ENCODE assay signal across 9 cellular contexts in genomic region chr20:62088258-62089127, GRCh38. TPM values are rescaled to one million over a fixed set of nuclear protein-coding genes. Genes with fewer than 3 reads are reported as not detected.
DNase-seq lines count a peak whose midpoint lies in the region; ATAC-seq, FAIRE-seq and TF ChIP-seq lines count a peak whose summit lies in the region.
"Had no signal": no experiment of that assay in that cellular context is flagged by ENCODE, and none has a peak within 500 bp of the region (broad histone marks: within the 10 kb centered on the region; RNA-seq: fewer than 3 reads in every experiment).

No MANE protein-coding gene starts in this region.

- H3K4me1 ChIP-seq in A549, result peaks cover 22% of the 10 kb centered on the region

- no peak for TF ChIP-seq CTCF in A549 (IDR thresholded peaks at IDR 0.05)
- no peak for TF ChIP-seq CTCF in GM20000 (IDR thresholded peaks at IDR 0.05; ENCODE audit: extremely low read depth, missing control alignments)

- TF ChIP-seq POLR2A in A549 (IDR thresholded peaks at IDR 0.05; ENCODE audit: low read length) (no peak), H54 (IDR thresholded peaks at IDR 0.05; ENCODE audit: low read depth, low read length) (no peak)

- peaks cover 35% of the 10 kb centered on the region; the same call in 2 of the 3 replicates for H3K9me3 ChIP-seq in A549

- TF ChIP-seq EP300 in A549 (IDR thresholded peaks at IDR 0.05), result 0 out of 5 replicates have a peak, but pooled peaks of 1 of the 2 experiments have one; percentile 17

- no peak overlapping the region for H3K4me3 ChIP-seq in A549

- DNase-seq in A549 (ENCODE audit: low read depth in 1 of 2, low spot score in 1 of 2) (peak; percentile 92 to 94), H54 (ENCODE audit: insufficient read length, low spot score) (peak; percentile 62), SW480 (ENCODE audit: low spot score) (peak; percentile 99), foreskin melanocyte (peak; percentile 57), anterior cingulate cortex (lab: John Stamatoyannopoulos, UW) (no peak), GM20000 (ENCODE audit: low spot score) (no peak), NCI-H1694 (lab: John Stamatoyannopoulos, UW) (no peak), amygdala (lab: John Stamatoyannopoulos, UW) (no peak)
- DNase-seq: Kasumi-1 had no signal

- ATAC-seq in A549, result peak; percentile 94 to 97

- no peak for FAIRE-seq in A549 (lab: Jason Lieb, UNC)
- FAIRE-seq in H54 (lab: Jason Lieb, UNC), result no peak

- POLR2A ChIA-PET in A549 (lab: Yijun Ruan, JAX), result no interaction called here

- CTCF ChIA-PET in A549 (lab: Yijun Ruan, JAX), result interaction anchor here (0.6 to 1.2 kb wide), 4 partner anchors 16 to 30 kb away, joined by 3 to 4 read pairs (median 4); no protein-coding TSS in a partner anchor

- 5% methylated on average over 15 of the region's 15 CpGs for WGBS in A549 (ENCODE audit: missing lambda C conversion rate)

- peak overlapping the region in 1 of 2 experiments; percentile 15; a peak in 1 of 6 replicates for H3K27ac ChIP-seq in A549

- TF ChIP-seq RAD21 in A549 (conservative IDR thresholded peaks at IDR 0.05 in 1 of 2, IDR thresholded peaks at IDR 0.05 in 1 of 2), result no peak

- H3K4me2 ChIP-seq in A549, result peak overlapping the region; percentile 54

TF ChIP-seq in A549, 52 proteins besides CTCF, POLR2A, EP300 and RAD21:
- peak; percentile 58 for TF ChIP-seq MAX (IDR thresholded peaks at IDR 0.05)
- peak; percentile 86 for TF ChIP-seq JUNB (IDR thresholded peaks at IDR 0.05)
- TF ChIP-seq CHD2 (IDR thresholded peaks at IDR 0.05; ENCODE audit: low read length, partially characterized antibody), result no peak
- 0 out of 2 replicates have a peak, but pooled peaks have one; percentile 37 for TF ChIP-seq RCOR1 (IDR thresholded peaks at IDR 0.05; ENCODE audit: low read depth, low read length)
- peak; percentile 48 to 54; a peak in 2 of 5 replicates for TF ChIP-seq JUN (IDR thresholded peaks at IDR 0.05)
- 0 out of 2 replicates have a peak, but pooled peaks have one; percentile 28 for TF ChIP-seq NFE2L2 (conservative IDR thresholded peaks at IDR 0.05; ENCODE audit: low read length)
- peak; percentile 39 for TF ChIP-seq MAFK (IDR thresholded peaks at IDR 0.05; ENCODE audit: partially characterized antibody)
- TF ChIP-seq, protein P1, sequence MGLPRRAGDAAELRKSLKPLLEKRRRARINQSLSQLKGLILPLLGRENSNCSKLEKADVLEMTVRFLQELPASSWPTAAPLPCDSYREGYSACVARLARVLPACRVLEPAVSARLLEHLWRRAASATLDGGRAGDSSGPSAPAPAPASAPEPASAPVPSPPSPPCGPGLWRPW (IDR thresholded peaks at IDR 0.05), result no peak
- TF ChIP-seq RFX5 (IDR thresholded peaks at IDR 0.05), result no peak
- no peak for TF ChIP-seq ESRRA (IDR thresholded peaks at IDR 0.05; ENCODE audit: borderline replicate concordance, low read length)
- TF ChIP-seq GATA3 (IDR thresholded peaks at IDR 0.05; ENCODE audit: borderline replicate concordance), result peak; percentile 69; the same call in 1 of the 2 replicates
- TF ChIP-seq CEBPB (IDR thresholded peaks at IDR 0.05), result no peak; a peak in 1 of 4 replicates
- peak; percentile 89 for TF ChIP-seq FOSL2 (IDR thresholded peaks at IDR 0.05)
- TF ChIP-seq FOSL2 (CRISPR knock-in tag; IDR thresholded peaks at IDR 0.05), result peak; percentile 100

RNA-seq across cellular contexts. Expression of gene TAF4, which starts 22.8 kb away (rescaled TPM):
- 5.7 and 6.1 TPM in 2 replicates for polyA plus RNA-seq in A549 (2011; rRNA removed)
- polyA plus RNA-seq in A549 (2012; cell fraction: cytosol; rRNA removed), result 11.0 and 13.3 TPM in 2 replicates
- 31.7 and 44.0 TPM in 2 replicates for polyA plus RNA-seq in A549 (2012; cell fraction: nucleus; rRNA removed)
- polyA plus RNA-seq in A549 (2017; fragmentation: RNase III; extraction: RNeasy Plus Mini Kit Qiagen cat#74134 plus additional on column Dnase treatment), result 11.0 to 14.3 TPM (median 12.5 TPM) in 3 replicates
- polyA minus RNA-seq in A549 (2011; rRNA and poly(A)+ RNA removed), result 4.0 and 8.7 TPM in 2 replicates

RNA-seq across cellular contexts. Expression of gene LSM14B, which starts 33.8 kb away (rescaled TPM):
- polyA plus RNA-seq in A549 (2011; rRNA removed) (18.3 and 22.7 TPM in 2 replicates), A549 (2017; fragmentation: RNase III; extraction: RNeasy Plus Mini Kit Qiagen cat#74134 plus additional on column Dnase treatment) (26.5 to 28.1 TPM (median 27.7 TPM) in 3 replicates)
- polyA plus RNA-seq in A549 (2012; cell fraction: cytosol; rRNA removed), result 29.0 and 41.2 TPM in 2 replicates
- polyA plus RNA-seq in A549 (2012; cell fraction: nucleus; rRNA removed), result 37.0 and 43.1 TPM in 2 replicates
- 19.9 and 20.3 TPM in 2 replicates for polyA minus RNA-seq in A549 (2011; rRNA and poly(A)+ RNA removed)

RNA-seq across cellular contexts. Expression of gene PSMA7, which starts 54.7 kb away (rescaled TPM):
- 494 and 562 TPM in 2 replicates for polyA plus RNA-seq in A549 (2011; rRNA removed)
- 893 and 1,062 TPM in 2 replicates for polyA plus RNA-seq in A549 (2012; cell fraction: cytosol; rRNA removed)
- 797 and 808 TPM in 2 replicates for polyA plus RNA-seq in A549 (2012; cell fraction: nucleus; rRNA removed)
- polyA plus RNA-seq in A549 (2017; fragmentation: RNase III; extraction: RNeasy Plus Mini Kit Qiagen cat#74134 plus additional on column Dnase treatment), result 496 to 535 TPM (median 511 TPM) in 3 replicates
- polyA minus RNA-seq in A549 (2011; rRNA and poly(A)+ RNA removed), result 208 and 235 TPM in 2 replicates

RNA-seq across cellular contexts. Expression of gene SS18L1, which starts 55.1 kb away (rescaled TPM):
- polyA plus RNA-seq in A549 (2011; rRNA removed) (7.4 and 7.5 TPM in 2 replicates), A549 (2017; fragmentation: RNase III; extraction: RNeasy Plus Mini Kit Qiagen cat#74134 plus additional on column Dnase treatment) (12.0 to 13.1 TPM (median 12.9 TPM) in 3 replicates)
- polyA plus RNA-seq in A549 (2012; cell fraction: cytosol; rRNA removed), result 14.2 and 19.2 TPM in 2 replicates
- polyA plus RNA-seq in A549 (2012; cell fraction: nucleus; rRNA removed), result 42.3 and 66.6 TPM in 2 replicates
- polyA minus RNA-seq in A549 (2011; rRNA and poly(A)+ RNA removed), result 8.4 and 12.7 TPM in 2 replicates

Comparison
In these comparisons a context has a peak if more than half of its experiments do, and no peak if none do; other contexts are left out.
1. DNase-seq: peak in A549 (2 of 2), H54 (single experiment), SW480 (single experiment) and foreskin melanocyte (single experiment); none in anterior cingulate cortex (0 of 58), GM20000 (single experiment), NCI-H1694 (single experiment) and amygdala (0 of 56).